Comparison of ENCODE assay signal across 24 cellular contexts in genomic region chr6:73790572-73790971, GRCh38.
"Had no signal": no experiment of that assay in that cellular context is flagged by ENCODE, and none has a peak within 500 bp of the region (broad histone marks: within the 10 kb centered on the region; RNA-seq: fewer than 3 reads in every experiment).

No MANE protein-coding gene starts in this region.

- H3K27me3 Mint-ChIP-seq: memory B cell; naive B cell; natural killer cell treated with Interleukin-12 subunit alpha and Interleukin-12 subunit beta and Interleukin-15 and Interleukin-18, amount 100 ng/mL, for 72 hours; type B pancreatic cell had no signal

- H3K9me3 Mint-ChIP-seq: memory B cell; mesothelial cell of epicardium; naive B cell; natural killer cell treated with Interleukin-12 subunit alpha and Interleukin-12 subunit beta and Interleukin-15 and Interleukin-18, amount 100 ng/mL, for 72 hours; stimulated activated memory B cell treated with anti-CD40 and anti-IgM and Interleukin-4, amounts not matched to agents 10 μg/mL and 1 μg/mL and 100 μg/mL, for 72 hours; type B pancreatic cell had no signal

- DNase-seq: dorsolateral prefrontal cortex; effector CD4-positive, alpha-beta T cell; hypothalamus; kidney; mucosa of descending colon; naive B cell; occipital lobe; ovary; posterior cingulate gyrus; psoas muscle; right cardiac atrium; spleen; stimulated activated CD4-positive, alpha-beta T cell treated with anti-CD3 and anti-CD28 coated beads, Interleukin-4, amount 100 ng/mL, for 4 hours; stimulated activated naive CD8-positive, alpha-beta T cell treated with anti-CD3 and anti-CD28 coated beads, Interleukin-15, Interleukin-2, amounts not matched to agents 100 U/mL and 50 U/mL, for 24 hours; substantia nigra; testis; tibial artery had no signal

- H3K27me3 ChIP-seq: dorsolateral prefrontal cortex, ovary, spleen, testis, tibial artery had no signal

- ATAC-seq: left lobe of liver; mucosa of descending colon; natural killer cell treated with Interleukin-12 subunit alpha and Interleukin-12 subunit beta and Interleukin-15 and Interleukin-18, amount 100 ng/mL, for 72 hours; psoas muscle; right cardiac atrium; stimulated activated memory B cell treated with anti-CD40 and anti-IgM and Interleukin-4, amounts not matched to agents 10 μg/mL and 1 μg/mL and 100 μg/mL, for 72 hours; stimulated activated naive CD8-positive, alpha-beta T cell treated with anti-CD3 and anti-CD28 coated beads, Interleukin-15, Interleukin-2, amounts not matched to agents 100 U/mL and 50 U/mL, for 24 hours had no signal

- H3K27ac ChIP-seq: dorsolateral prefrontal cortex, ovary, psoas muscle, skin epidermis, spleen, testis, tibial artery had no signal

- H3K4me3 Mint-ChIP-seq: memory B cell; mesothelial cell of epicardium; naive B cell; natural killer cell treated with Interleukin-12 subunit alpha and Interleukin-12 subunit beta and Interleukin-15 and Interleukin-18, amount 100 ng/mL, for 72 hours; stimulated activated memory B cell treated with anti-CD40 and anti-IgM and Interleukin-4, amounts not matched to agents 10 μg/mL and 1 μg/mL and 100 μg/mL, for 72 hours; type B pancreatic cell had no signal

- H3K9me3 ChIP-seq: mucosa of descending colon, ovary, psoas muscle, spleen, testis, tibial artery had no signal

- H3K4me1 Mint-ChIP-seq: memory B cell; mesothelial cell of epicardium; naive B cell; stimulated activated memory B cell treated with anti-CD40 and anti-IgM and Interleukin-4, amounts not matched to agents 10 μg/mL and 1 μg/mL and 100 μg/mL, for 72 hours had no signal

- H3K27ac Mint-ChIP-seq: memory B cell; mesothelial cell of epicardium; naive B cell; natural killer cell treated with Interleukin-12 subunit alpha and Interleukin-12 subunit beta and Interleukin-15 and Interleukin-18, amount 100 ng/mL, for 72 hours; stimulated activated memory B cell treated with anti-CD40 and anti-IgM and Interleukin-4, amounts not matched to agents 10 μg/mL and 1 μg/mL and 100 μg/mL, for 72 hours; type B pancreatic cell had no signal

- H3K4me1 ChIP-seq: psoas muscle, spleen, testis, tibial artery had no signal

- H3K36me3 Mint-ChIP-seq: memory B cell; mesothelial cell of epicardium; naive B cell; natural killer cell treated with Interleukin-12 subunit alpha and Interleukin-12 subunit beta and Interleukin-15 and Interleukin-18, amount 100 ng/mL, for 72 hours; stimulated activated memory B cell treated with anti-CD40 and anti-IgM and Interleukin-4, amounts not matched to agents 10 μg/mL and 1 μg/mL and 100 μg/mL, for 72 hours; type B pancreatic cell had no signal
